In the genomic region with DNA sequence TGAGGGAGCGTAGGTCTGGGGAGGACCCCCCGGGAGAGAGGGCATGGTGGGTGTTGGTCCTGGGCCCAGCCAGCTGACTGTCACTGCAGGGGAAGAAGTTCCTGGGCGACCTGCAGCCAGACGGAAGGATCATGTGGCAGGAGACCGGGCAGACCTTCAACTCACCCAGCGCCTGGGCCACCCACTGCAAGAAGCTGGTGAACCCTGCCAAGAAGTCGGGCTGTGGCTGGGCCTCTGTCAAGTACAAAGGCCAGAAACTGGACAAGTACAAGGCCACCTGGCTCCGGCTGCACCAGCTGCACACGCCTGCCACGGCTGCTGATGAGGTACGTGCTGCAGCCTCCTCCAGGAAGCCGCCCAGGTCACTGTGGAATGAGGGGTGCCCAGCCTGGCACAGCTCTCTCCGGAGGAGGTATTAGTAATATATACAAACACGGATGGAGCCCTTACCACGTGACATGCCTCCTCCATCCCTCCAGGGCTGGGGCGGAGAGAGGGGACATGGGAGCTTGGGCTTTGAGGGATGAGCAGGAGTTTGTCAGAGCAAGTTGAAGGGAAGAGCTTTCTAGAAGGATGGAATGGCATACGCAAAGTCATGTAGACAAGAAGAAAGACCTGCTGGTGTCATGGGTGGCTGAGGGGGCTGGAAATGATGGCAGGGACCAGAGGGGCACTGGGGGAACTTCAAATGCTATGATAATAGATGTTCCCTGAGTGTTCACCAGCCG, we compare ENCODE assay signal across 25 cellular contexts. TPM values are rescaled to one million over a fixed set of nuclear protein-coding genes. Genes with fewer than 3 reads are reported as not detected.
DNase-seq lines count a peak whose midpoint lies in the region; ATAC-seq and TF ChIP-seq lines count a peak whose summit lies in the region.
"Had no signal": no experiment of that assay in that cellular context is flagged by ENCODE, and none has a peak within 500 bp of the region (broad histone marks: within the 10 kb centered on the region; RNA-seq: fewer than 3 reads in every experiment).

No MANE protein-coding gene starts in this region.

- no peak for TF ChIP-seq CTCF in activated CD8-positive, alpha-beta T cell treated with anti-CD3 and anti-CD28 coated beads for 36 hours (IDR thresholded peaks at IDR 0.05)
- TF ChIP-seq CTCF in RWPE1 (conservative IDR thresholded peaks at IDR 0.05; ENCODE audit: low read depth) (no peak), progenitor cell of endocrine pancreas (IDR thresholded peaks at IDR 0.05; ENCODE audit: unreplicated experiment) (no peak)

- peaks cover 11% of the 10 kb centered on the region for H3K4me1 Mint-ChIP-seq in activated CD8-positive, alpha-beta T cell treated with anti-CD3 and anti-CD28 coated beads for 36 hours (ENCODE audit: low read depth)
- H3K4me1 Mint-ChIP-seq in activated CD8-positive, alpha-beta T cell treated with anti-CD3 and anti-CD28 coated beads, Interleukin-2, amount 10 ng/mL, durations not matched to agents 7 days and 5 days (ENCODE audit: low read depth) = peaks cover 19% of the 10 kb centered on the region
- peaks cover 6% of the 10 kb centered on the region for H3K4me1 Mint-ChIP-seq in progenitor cell of endocrine pancreas (ENCODE audit: low read depth)

- H3K27me3 Mint-ChIP-seq in activated CD8-positive, alpha-beta T cell treated with anti-CD3 and anti-CD28 coated beads for 36 hours = no peaks in the 10 kb centered on the region
- no peaks in the 10 kb centered on the region for H3K27me3 Mint-ChIP-seq in activated CD8-positive, alpha-beta T cell treated with anti-CD3 and anti-CD28 coated beads, Interleukin-2, amount 10 ng/mL, durations not matched to agents 7 days and 5 days (ENCODE audit: low read depth)
- H3K27me3 Mint-ChIP-seq in progenitor cell of endocrine pancreas = no peaks in the 10 kb centered on the region

- POLR2A ChIA-PET in activated CD8-positive, alpha-beta T cell treated with anti-CD3 and anti-CD28 coated beads for 36 hours (lab: Charles Lee) = interaction anchor here (0.9 to 1.4 kb wide), 3 partner anchors 10 to 79 kb away, joined by 3 to 5 read pairs (median 4); no protein-coding TSS in a partner anchor
- POLR2A ChIA-PET in activated CD8-positive, alpha-beta T cell treated with anti-CD3 and anti-CD28 coated beads, Interleukin-2, amount 10 ng/mL, durations not matched to agents 7 days and 5 days (lab: Charles Lee) = no interaction called here
- POLR2A ChIA-PET in RWPE1 (lab: Yijun Ruan, JAX; ENCODE audit: low non-redundant PET) = no interaction called here

- DNase-seq in activated CD8-positive, alpha-beta T cell treated with anti-CD3 and anti-CD28 coated beads for 36 hours = no peak
- no peak for DNase-seq in activated CD8-positive, alpha-beta T cell treated with anti-CD3 and anti-CD28 coated beads, Interleukin-2, amount 10 ng/mL, durations not matched to agents 7 days and 5 days
- DNase-seq in RWPE1 (ENCODE audit: low spot score) (no peak), left lobe of liver (ENCODE audit: low spot score) (peak; percentile 92), progenitor cell of endocrine pancreas (ENCODE audit: low spot score, unreplicated experiment) (no peak), NCI-H748 treated with DMSO at 0.1 percent for 48 hours (lab: John Stamatoyannopoulos, UW) (no peak), NCI-H2029 treated with DMSO at 0.1 percent for 48 hours (lab: John Stamatoyannopoulos, UW) (no peak), inferior parietal cortex (ENCODE audit: extremely low spot score) (no peak)
- DNase-seq: activated naive CD4-positive, alpha-beta T cell treated with anti-CD3 and anti-CD28 coated beads for 36 hours; brain microvascular endothelial cell; DMS 273 treated with DMSO at 0.1 percent for 48 hours; hippocampal formation; NCI-H1436 treated with DMSO at 0.1 percent for 48 hours; NCI-H774; psoas muscle; stimulated activated CD4-positive, alpha-beta T cell treated with anti-CD3 and anti-CD28 coated beads, Interleukin-4, amount 100 ng/mL, for 24 hours; uterus had no signal

- no peak for ATAC-seq in activated CD8-positive, alpha-beta T cell treated with anti-CD3 and anti-CD28 coated beads for 36 hours
- ATAC-seq in activated CD8-positive, alpha-beta T cell treated with anti-CD3 and anti-CD28 coated beads, Interleukin-2, amount 10 ng/mL, durations not matched to agents 7 days and 5 days = no peak
- ATAC-seq in left lobe of liver = peak; percentile 32
- ATAC-seq: activated CD4-positive, CD25-positive, alpha-beta regulatory T cell treated with anti-CD3 and anti-CD28 coated beads, Interleukin-2, amount 50 U/mL, for 24 hours; GM23338; naive thymus-derived CD8-positive, alpha-beta T cell; Panc1; psoas muscle had no signal

- no peak overlapping the region for H3K27ac Mint-ChIP-seq in activated CD8-positive, alpha-beta T cell treated with anti-CD3 and anti-CD28 coated beads for 36 hours
- H3K27ac Mint-ChIP-seq in activated CD8-positive, alpha-beta T cell treated with anti-CD3 and anti-CD28 coated beads, Interleukin-2, amount 10 ng/mL, durations not matched to agents 7 days and 5 days = no peak overlapping the region
- no peak overlapping the region for H3K27ac Mint-ChIP-seq in progenitor cell of endocrine pancreas
- H3K27ac Mint-ChIP-seq: activated naive CD4-positive, alpha-beta T cell treated with anti-CD3 and anti-CD28 coated beads for 36 hours; GM23338 had no signal

- H3K4me3 Mint-ChIP-seq in activated CD8-positive, alpha-beta T cell treated with anti-CD3 and anti-CD28 coated beads for 36 hours = peak overlapping the region; percentile 25
- H3K4me3 Mint-ChIP-seq in activated CD8-positive, alpha-beta T cell treated with anti-CD3 and anti-CD28 coated beads, Interleukin-2, amount 10 ng/mL, durations not matched to agents 7 days and 5 days = no peak overlapping the region
- H3K4me3 Mint-ChIP-seq in progenitor cell of endocrine pancreas (ENCODE audit: low read depth) = peak overlapping the region; percentile 56

- intact Hi-C loops in activated CD8-positive, alpha-beta T cell treated with anti-CD3 and anti-CD28 coated beads for 36 hours (cut with micrococcal nuclease) = no loop called here

- CTCF ChIA-PET in activated CD8-positive, alpha-beta T cell treated with anti-CD3 and anti-CD28 coated beads for 36 hours (lab: Charles Lee) = interaction anchor here (0.6 kb wide), 3 partner anchors 56 to 1918 kb away, joined by 3 read pairs; no protein-coding TSS in a partner anchor
- CTCF ChIA-PET in activated CD8-positive, alpha-beta T cell treated with anti-CD3 and anti-CD28 coated beads, Interleukin-2, amount 10 ng/mL, durations not matched to agents 7 days and 5 days (lab: Charles Lee) = interaction anchor here (2.8 kb wide), 1 partner anchor 79 kb away, joined by 14 read pairs; no protein-coding TSS in a partner anchor
- CTCF ChIA-PET in RWPE1 (lab: Yijun Ruan, JAX) = no interaction called here

- H3K36me3 Mint-ChIP-seq in activated CD8-positive, alpha-beta T cell treated with anti-CD3 and anti-CD28 coated beads for 36 hours (ENCODE audit: low read depth) = peaks cover 4% of the 10 kb centered on the region
- H3K36me3 Mint-ChIP-seq in activated CD8-positive, alpha-beta T cell treated with anti-CD3 and anti-CD28 coated beads, Interleukin-2, amount 10 ng/mL, durations not matched to agents 7 days and 5 days (ENCODE audit: low read depth) = peaks cover 21% of the 10 kb centered on the region
- H3K36me3 Mint-ChIP-seq in progenitor cell of endocrine pancreas (ENCODE audit: insufficient read depth) = peaks cover 16% of the 10 kb centered on the region

- no peaks in the 10 kb centered on the region for H3K9me3 Mint-ChIP-seq in activated CD8-positive, alpha-beta T cell treated with anti-CD3 and anti-CD28 coated beads for 36 hours
- H3K9me3 Mint-ChIP-seq in activated CD8-positive, alpha-beta T cell treated with anti-CD3 and anti-CD28 coated beads, Interleukin-2, amount 10 ng/mL, durations not matched to agents 7 days and 5 days (ENCODE audit: insufficient read depth) = no peaks in the 10 kb centered on the region
- H3K9me3 Mint-ChIP-seq in progenitor cell of endocrine pancreas (ENCODE audit: low read depth) = no peaks in the 10 kb centered on the region
- H3K9me3 Mint-ChIP-seq: activated naive CD4-positive, alpha-beta T cell treated with anti-CD3 and anti-CD28 coated beads for 36 hours; GM23338; naive thymus-derived CD8-positive, alpha-beta T cell had no signal

- 0 out of 2 replicates have a peak overlapping the region, but pooled peaks have one; percentile 9 for H3K27ac ChIP-seq in RWPE1
- H3K27ac ChIP-seq: brain microvascular endothelial cell, psoas muscle, uterus had no signal

RNA-seq across cellular contexts. Expression of a gene that starts 2.5 kb away (rescaled TPM):
- total RNA-seq in activated CD8-positive, alpha-beta T cell treated with anti-CD3 and anti-CD28 coated beads for 36 hours = 10 to 100 TPM; 15.5 to 16.6 TPM
- total RNA-seq in activated CD8-positive, alpha-beta T cell treated with anti-CD3 and anti-CD28 coated beads, Interleukin-2, amount 10 ng/mL, durations not matched to agents 7 days and 5 days = 10 to 100 TPM; 26.0 to 27.6 TPM
- 24.2 TPM for total RNA-seq in left lobe of liver
- total RNA-seq in progenitor cell of endocrine pancreas = 62.2 and 64.2 TPM in 2 replicates

RNA-seq across cellular contexts. Expression of a gene that starts 7.2 kb away (rescaled TPM):
- total RNA-seq in activated CD8-positive, alpha-beta T cell treated with anti-CD3 and anti-CD28 coated beads for 36 hours = 10 to 100 TPM in 1 of 2 experiments, 1 to 10 TPM in 1; 9.6 to 14.6 TPM
- 10 to 100 TPM; 14.3 to 16.5 TPM for total RNA-seq in activated CD8-positive, alpha-beta T cell treated with anti-CD3 and anti-CD28 coated beads, Interleukin-2, amount 10 ng/mL, durations not matched to agents 7 days and 5 days
- total RNA-seq in left lobe of liver (31.8 TPM), progenitor cell of endocrine pancreas (35.6 and 41.0 TPM in 2 replicates)

RNA-seq across cellular contexts. Expression of a gene that starts 41.4 kb away (rescaled TPM):
- total RNA-seq in activated CD8-positive, alpha-beta T cell treated with anti-CD3 and anti-CD28 coated beads for 36 hours = 10 to 100 TPM; 19.7 to 22.0 TPM
- 10 to 100 TPM; 26.7 to 27.7 TPM for total RNA-seq in activated CD8-positive, alpha-beta T cell treated with anti-CD3 and anti-CD28 coated beads, Interleukin-2, amount 10 ng/mL, durations not matched to agents 7 days and 5 days
- total RNA-seq in left lobe of liver (1.3 TPM), progenitor cell of endocrine pancreas (22.2 and 25.1 TPM in 2 replicates)
- total RNA-seq: psoas muscle had no signal

RNA-seq across cellular contexts. Expression of a gene that starts 43.6 kb away (rescaled TPM):
- 10 to 100 TPM; 13.6 to 14.8 TPM for total RNA-seq in activated CD8-positive, alpha-beta T cell treated with anti-CD3 and anti-CD28 coated beads for 36 hours
- total RNA-seq in activated CD8-positive, alpha-beta T cell treated with anti-CD3 and anti-CD28 coated beads, Interleukin-2, amount 10 ng/mL, durations not matched to agents 7 days and 5 days = 10 to 100 TPM; 35.9 to 39.5 TPM
- total RNA-seq in left lobe of liver = 0.25 TPM
- not detected in 2 replicates for total RNA-seq in progenitor cell of endocrine pancreas
- total RNA-seq: fibroblast of villous mesenchyme, kidney epithelial cell, M059J, smooth muscle cell had no signal

RNA-seq across cellular contexts. Expression of a gene that starts 54.5 kb away (rescaled TPM):
- total RNA-seq in activated CD8-positive, alpha-beta T cell treated with anti-CD3 and anti-CD28 coated beads for 36 hours = 10 to 100 TPM; 53.1 to 59.2 TPM
- total RNA-seq in activated CD8-positive, alpha-beta T cell treated with anti-CD3 and anti-CD28 coated beads, Interleukin-2, amount 10 ng/mL, durations not matched to agents 7 days and 5 days = 10 to 100 TPM; 65.1 to 67.9 TPM
- 30.2 TPM for total RNA-seq in left lobe of liver
- total RNA-seq in progenitor cell of endocrine pancreas = 55.6 and 61.6 TPM in 2 replicates
